8 cellular contexts compared by ENCODE assay signal in the genomic region with DNA sequence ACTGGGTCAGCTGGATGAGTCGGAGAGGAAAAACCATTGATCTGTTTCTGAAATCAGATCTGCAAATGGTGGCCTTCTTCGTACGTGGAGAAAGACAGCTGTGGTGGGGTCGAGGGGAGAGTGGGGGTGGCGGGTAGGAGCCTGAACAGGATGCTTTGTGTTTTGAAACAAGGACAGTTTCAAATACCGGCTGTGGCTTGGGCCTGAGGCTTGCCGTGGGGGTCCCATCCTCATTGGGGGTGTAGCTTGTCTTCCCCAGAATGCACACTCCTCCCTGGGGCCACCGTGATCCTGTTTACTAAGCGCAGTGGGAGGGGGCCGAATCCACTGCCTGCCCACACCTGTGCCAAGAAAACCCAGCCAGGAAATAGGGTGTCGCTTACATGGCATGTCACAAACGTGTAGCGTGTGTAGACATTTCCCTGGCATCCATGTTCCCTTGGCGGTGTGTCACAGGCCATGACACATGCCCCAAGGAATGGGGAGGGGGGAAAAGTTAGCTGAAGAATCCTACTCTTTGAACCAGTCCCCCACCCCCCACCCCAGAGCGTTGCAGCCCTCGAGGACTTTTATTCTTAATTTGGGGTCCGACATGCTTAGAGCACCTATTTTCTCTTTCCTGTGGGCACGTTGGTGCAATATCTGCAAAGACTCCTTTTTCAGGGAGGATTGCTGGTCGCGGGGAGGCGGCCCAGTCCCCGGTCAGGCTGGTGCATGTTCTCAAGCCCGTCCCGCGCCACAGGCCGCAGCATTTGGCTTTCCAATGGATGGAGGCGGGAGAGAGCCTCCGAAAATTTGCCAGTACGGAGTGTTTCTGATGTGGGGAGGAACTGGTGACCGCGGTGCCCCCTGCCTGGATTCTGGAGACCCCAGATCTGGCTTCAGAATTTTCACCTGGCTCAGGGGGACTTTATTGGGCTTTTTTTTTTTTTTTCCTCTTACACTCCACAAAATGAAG. TPM values are rescaled to one million over a fixed set of nuclear protein-coding genes. Genes with fewer than 3 reads are reported as not detected.
DNase-seq lines count a peak whose midpoint lies in the region; ATAC-seq and TF ChIP-seq lines count a peak whose summit lies in the region.

No MANE protein-coding gene starts in this region.

- H3K4me1 ChIP-seq in body of pancreas (peaks cover 47% of the 10 kb centered on the region), subcutaneous abdominal adipose tissue (ENCODE audit: control insufficient read depth in 5 of 5, insufficient read depth in 5 of 5, low read length in 5 of 5) (peaks cover 10 to 55% (median 44%) of the 10 kb centered on the region in 5 donors)

- WGBS in body of pancreas, 2 donors: 18 to 32% methylated on average over 21 to 31 of the region's 31 CpGs

- DNase-seq in ELR (ENCODE audit: low read depth): peak; percentile 73
- DNase-seq in MG63: peak; percentile 60
- DNase-seq in body of pancreas: peak; percentile 52 to 88 (median 77)
- DNase-seq in left kidney (ENCODE audit: low read depth, low spot score): peak; percentile 54
- DNase-seq in T1000 (lab: John Stamatoyannopoulos, UW): no peak
- no peak for DNase-seq in DMS114 treated with DMSO at 0.1 percent for 48 hours (lab: John Stamatoyannopoulos, UW; ENCODE audit: unreplicated experiment)

- peak overlapping the region; percentile 70 to 86 (median 84) for H3K9ac ChIP-seq in subcutaneous abdominal adipose tissue (ENCODE audit: low read length in 5 of 5)

- H3K4me3 ChIP-seq in MG63: peak overlapping the region; percentile 63
- H3K4me3 ChIP-seq in body of pancreas: peak overlapping the region; percentile 35 to 66
- H3K4me3 ChIP-seq in subcutaneous abdominal adipose tissue (ENCODE audit: low read depth in 1 of 5, low read length in 5 of 5): peak overlapping the region; percentile 79 to 86 (median 82)

- TF ChIP-seq POLR2A in body of pancreas (IDR thresholded peaks at IDR 0.05): peak in 2 of 3 donors; percentile 33 to 36

- intact Hi-C loops in body of pancreas (cut with DNase I): no loop called here

- no peaks in the 10 kb centered on the region for H3K36me3 ChIP-seq in MG63
- no peaks in the 10 kb centered on the region for H3K36me3 ChIP-seq in body of pancreas (replicated peaks in 1 of 2; ENCODE audit: insufficient read depth in 1 of 2, low read depth in 2 of 2)
- no peaks in the 10 kb centered on the region for H3K36me3 ChIP-seq in subcutaneous abdominal adipose tissue (ENCODE audit: control insufficient read depth in 5 of 5, insufficient read depth in 5 of 5, low read length in 5 of 5)

- H3K27me3 ChIP-seq in MG63 (no peaks in the 10 kb centered on the region), body of pancreas (no peaks in the 10 kb centered on the region), subcutaneous abdominal adipose tissue (ENCODE audit: control insufficient read depth in 5 of 5, insufficient read depth in 4 of 5, low read length in 5 of 5) (no peaks in the 10 kb centered on the region)

- ATAC-seq in body of pancreas (no peak), HG02763 (IDR thresholded peaks at IDR 0.05; ENCODE audit: unreplicated experiment) (no peak)

- no peaks in the 10 kb centered on the region for H3K9me3 ChIP-seq in MG63
- H3K9me3 ChIP-seq in body of pancreas: no peaks in the 10 kb centered on the region
- H3K9me3 ChIP-seq in subcutaneous abdominal adipose tissue (ENCODE audit: control insufficient read depth in 5 of 5, low read length in 5 of 5): no peaks in the 10 kb centered on the region

- H3K27ac ChIP-seq in body of pancreas: peak overlapping the region; percentile 71 to 91 (median 88)
- H3K27ac ChIP-seq in subcutaneous abdominal adipose tissue (ENCODE audit: low read depth, low read length): peak overlapping the region; percentile 89

- no peak for TF ChIP-seq CTCF in body of pancreas (IDR thresholded peaks at IDR 0.05)

RNA-seq across cellular contexts. Expression of a gene that starts 2.0 kb away (rescaled TPM):
- 1.4 and 1.8 TPM in 2 replicates for total RNA-seq in MG63 (2014; rRNA removed; shearing (Covaris generic); ENCODE audit: low replicate concordance)
- 10 to 100 TPM; 18.7 to 18.8 TPM for total RNA-seq in body of pancreas

Comparison
In these comparisons a context has a peak if more than half of its experiments do, and no peak if none do; other contexts are left out.
1. DNase-seq: peak in ELR (single experiment), MG63 (single experiment), body of pancreas (4 of 4) and left kidney (single experiment); none in T1000 (single experiment) and DMS114 treated with DMSO at 0.1 percent for 48 hours (single experiment).
2. Peak in every context shown above with its lines, with median percentiles within 50 percentile points of each other: H3K4me3 ChIP-seq.